11 cellular contexts compared by ENCODE assay signal in the genomic region with DNA sequence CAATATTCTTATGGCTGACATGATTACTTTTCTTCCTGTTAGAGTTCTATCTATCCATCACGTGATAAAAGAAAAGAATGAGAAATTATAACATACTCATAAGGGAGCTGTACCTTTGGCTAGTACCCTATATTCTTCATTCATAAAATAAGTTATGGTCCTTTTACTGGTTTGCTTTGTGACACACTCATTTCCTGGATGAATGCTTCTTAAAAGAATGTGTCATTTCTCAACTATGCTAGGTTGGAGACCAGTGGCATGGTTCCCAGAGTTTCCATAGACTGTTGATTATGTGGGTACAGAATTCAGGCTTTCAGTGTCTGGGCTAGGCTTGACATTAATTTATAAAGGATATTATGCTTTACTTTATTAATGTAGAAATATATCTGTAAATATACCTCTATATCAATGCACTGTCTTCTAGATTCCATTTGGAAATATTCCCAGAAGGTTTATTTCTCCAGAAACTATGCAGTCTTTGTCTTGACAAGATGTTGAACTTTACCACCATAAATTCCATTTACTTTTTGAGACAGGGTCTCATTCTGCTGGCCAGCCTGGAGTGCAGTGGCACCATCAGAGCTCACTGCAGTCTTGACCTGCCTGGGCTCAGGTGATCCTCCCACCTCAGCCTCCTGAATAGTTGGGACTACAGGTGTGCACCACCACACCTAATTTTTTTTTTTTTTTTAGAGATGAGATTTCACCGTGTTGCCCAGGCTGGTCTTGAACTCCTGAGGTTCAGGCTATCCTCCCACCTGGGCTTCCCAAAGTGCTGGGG. TPM values are rescaled to one million over a fixed set of nuclear protein-coding genes. Genes with fewer than 3 reads are reported as not detected.
DNase-seq lines count a peak whose midpoint lies in the region; ATAC-seq, FAIRE-seq and TF ChIP-seq lines count a peak whose summit lies in the region.
"Had no signal": no experiment of that assay in that cellular context is flagged by ENCODE, and none has a peak within 500 bp of the region (broad histone marks: within the 10 kb centered on the region; RNA-seq: fewer than 3 reads in every experiment).

No MANE protein-coding gene starts in this region.

- H3K9me3 Mint-ChIP-seq in natural killer cell treated with Interleukin-12 subunit alpha and Interleukin-12 subunit beta and Interleukin-15 and Interleukin-18, amount 100 ng/mL, for 72 hours = no peaks in the 10 kb centered on the region
- H3K9me3 Mint-ChIP-seq in natural killer cell = no peaks in the 10 kb centered on the region
- H3K9me3 Mint-ChIP-seq: effector memory CD8-positive, alpha-beta T cell had no signal

- in situ Hi-C loops in astrocyte of the cerebellum (cut with HindIII; ENCODE audit: low sequenced_read_pairs) = no loop called here

- H3K4me2 ChIP-seq in keratinocyte (ENCODE audit: control insufficient read depth, extremely low read depth, insufficient read depth, low read depth, low read length) = peak overlapping the region; percentile 32
- H3K4me2 ChIP-seq: BLaER1 treated with 17β-estradiol and CSF1 and Interleukin-3, amounts not matched to agents 10 nM and 100 nM had no signal

- intact Hi-C loops in natural killer cell (cut with micrococcal nuclease) = no loop called here

- no peaks in the 10 kb centered on the region for H3K27me3 Mint-ChIP-seq in natural killer cell treated with Interleukin-12 subunit alpha and Interleukin-12 subunit beta and Interleukin-15 and Interleukin-18, amount 100 ng/mL, for 72 hours
- H3K27me3 Mint-ChIP-seq in natural killer cell (ENCODE audit: low read depth in 2 of 2) = no peaks in the 10 kb centered on the region
- H3K27me3 Mint-ChIP-seq: effector memory CD8-positive, alpha-beta T cell had no signal

- dilution Hi-C loops in keratinocyte (cut with MboI; ENCODE audit: extremely low pct_ligation_motif_present, low sequenced_read_pairs) = no loop called here

- H3K4me3 Mint-ChIP-seq in natural killer cell treated with Interleukin-12 subunit alpha and Interleukin-12 subunit beta and Interleukin-15 and Interleukin-18, amount 100 ng/mL, for 72 hours = peak overlapping the region; percentile 73
- no peak overlapping the region for H3K4me3 Mint-ChIP-seq in natural killer cell
- H3K4me3 Mint-ChIP-seq: effector memory CD8-positive, alpha-beta T cell had no signal

- H3K27me3 ChIP-seq in keratinocyte (ENCODE audit: control insufficient read depth, extremely low read depth, insufficient read depth, low read length) = no peaks in the 10 kb centered on the region
- H3K27me3 ChIP-seq: BLaER1 treated with 17β-estradiol and CSF1 and Interleukin-3, amounts not matched to agents 10 nM and 100 nM had no signal

- H3K36me3 ChIP-seq in keratinocyte (ENCODE audit: control insufficient read depth in 2 of 2, extremely low read depth in 1 of 2, insufficient read depth in 2 of 2, low read length in 2 of 2) = no peaks in the 10 kb centered on the region
- H3K36me3 ChIP-seq: BLaER1 treated with 17β-estradiol and CSF1 and Interleukin-3, amounts not matched to agents 10 nM and 100 nM had no signal

- H3K9ac ChIP-seq in keratinocyte (ENCODE audit: control insufficient read depth, extremely low read depth, insufficient read depth, low read length) = no peak overlapping the region
- H3K9ac ChIP-seq: BLaER1 treated with 17β-estradiol and CSF1 and Interleukin-3, amounts not matched to agents 10 nM and 100 nM had no signal

- peak overlapping the region; percentile 20 for H3K27ac ChIP-seq in keratinocyte (ENCODE audit: control insufficient read depth, insufficient read depth, low read length)
- H3K27ac ChIP-seq: BLaER1 treated with 17β-estradiol and CSF1 and Interleukin-3, amounts not matched to agents 10 nM and 100 nM; HL-60 had no signal

- peaks cover 16% of the 10 kb centered on the region for H3K4me1 ChIP-seq in keratinocyte (ENCODE audit: control insufficient read depth, extremely low read depth, insufficient read depth, low read length)
- H3K4me1 ChIP-seq: BLaER1 treated with 17β-estradiol and CSF1 and Interleukin-3, amounts not matched to agents 10 nM and 100 nM had no signal

- peak in 1 of 2 donors; percentile 57 for ATAC-seq in natural killer cell treated with Interleukin-12 subunit alpha and Interleukin-12 subunit beta and Interleukin-15 and Interleukin-18, amount 100 ng/mL, for 72 hours
- no peak for ATAC-seq in natural killer cell
- ATAC-seq: effector memory CD8-positive, alpha-beta T cell had no signal

- peaks cover 10 to 16% of the 10 kb centered on the region in 2 donors for H3K4me1 Mint-ChIP-seq in natural killer cell treated with Interleukin-12 subunit alpha and Interleukin-12 subunit beta and Interleukin-15 and Interleukin-18, amount 100 ng/mL, for 72 hours (ENCODE audit: low read depth in 2 of 2)
- peaks cover 6% of the 10 kb centered on the region in 2 donors for H3K4me1 Mint-ChIP-seq in natural killer cell

- no peaks in the 10 kb centered on the region for H4K20me1 ChIP-seq in keratinocyte (ENCODE audit: control insufficient read depth, extremely low read depth, insufficient read depth, low read length)
- H4K20me1 ChIP-seq: BLaER1 treated with 17β-estradiol and CSF1 and Interleukin-3, amounts not matched to agents 10 nM and 100 nM had no signal

- no peak overlapping the region for H2AFZ ChIP-seq in keratinocyte (ENCODE audit: control insufficient read depth, low read length)

- FAIRE-seq in keratinocyte (lab: Jason Lieb, UNC) = peak; percentile 86

- H3K36me3 Mint-ChIP-seq in natural killer cell treated with Interleukin-12 subunit alpha and Interleukin-12 subunit beta and Interleukin-15 and Interleukin-18, amount 100 ng/mL, for 72 hours = peaks cover 4% of the 10 kb centered on the region
- H3K36me3 Mint-ChIP-seq in natural killer cell = no peaks in the 10 kb centered on the region

- TF ChIP-seq CTCF in natural killer cell (IDR thresholded peaks at IDR 0.05) = no peak
- TF ChIP-seq CTCF in astrocyte of the cerebellum (IDR thresholded peaks at IDR 0.05; ENCODE audit: low read depth, low read length, missing control alignments) = no peak
- TF ChIP-seq CTCF in keratinocyte (optimal IDR thresholded peaks at IDR 0.05 in 1 of 3, IDR thresholded peaks at IDR 0.05 in 1 of 3, conservative IDR thresholded peaks at IDR 0.05 in 1 of 3; ENCODE audit: extremely low read depth in 1 of 3, insufficient read depth in 2 of 3, low read length in 3 of 3) = no peak

- peak overlapping the region; percentile 30 to 40 for H3K27ac Mint-ChIP-seq in natural killer cell treated with Interleukin-12 subunit alpha and Interleukin-12 subunit beta and Interleukin-15 and Interleukin-18, amount 100 ng/mL, for 72 hours
- H3K27ac Mint-ChIP-seq in natural killer cell = no peak overlapping the region
- H3K27ac Mint-ChIP-seq: effector memory CD8-positive, alpha-beta T cell had no signal

- H3K4me3 ChIP-seq in astrocyte of the cerebellum (ENCODE audit: low read depth, low read length) (no peak overlapping the region), keratinocyte (ENCODE audit: control insufficient read depth in 2 of 3, extremely low read depth in 1 of 3, insufficient read depth in 2 of 3, low read depth in 1 of 3, low read length in 3 of 3) (peak overlapping the region in 1 of 3 experiments; percentile 5)
- H3K4me3 ChIP-seq: BLaER1 treated with 17β-estradiol and CSF1 and Interleukin-3, amounts not matched to agents 10 nM and 100 nM had no signal

- H3K79me2 ChIP-seq in keratinocyte (ENCODE audit: control insufficient read depth, insufficient read depth, low read length) = no peaks in the 10 kb centered on the region

- no peak for DNase-seq in natural killer cell treated with Interleukin-12 subunit alpha and Interleukin-12 subunit beta and Interleukin-15 and Interleukin-18, amount 100 ng/mL, for 72 hours (ENCODE audit: low spot score)
- no peak for DNase-seq in natural killer cell
- DNase-seq in astrocyte of the cerebellum (ENCODE audit: low read depth) = peak; percentile 97
- DNase-seq in keratinocyte (ENCODE audit: low read depth, low spot score) = peak; percentile 25
- DNase-seq in NCI-H1436 (lab: John Stamatoyannopoulos, UW) = no peak
- DNase-seq in stimulated activated CD4-positive, alpha-beta T cell treated with anti-CD3 and anti-CD28 coated beads, Interleukin-1b, Interleukin-23, amount 100 ng/mL, for 48 hours = no peak
- DNase-seq in stimulated activated naive CD4-positive, alpha-beta T cell treated with Interleukin-2 at 50 U/mL for 16 hours (lab: John Stamatoyannopoulos, UW) = no peak
- no peak for DNase-seq in central memory CD4-positive, alpha-beta T cell
- DNase-seq: effector memory CD8-positive, alpha-beta T cell had no signal

- H3K9me1 ChIP-seq in keratinocyte (ENCODE audit: control insufficient read depth, extremely low read depth, insufficient read depth, low read length) = no peaks in the 10 kb centered on the region

- no peaks in the 10 kb centered on the region for H3K9me3 ChIP-seq in keratinocyte (ENCODE audit: control insufficient read depth, low read depth, low read length)
- H3K9me3 ChIP-seq: BLaER1 treated with 17β-estradiol and CSF1 and Interleukin-3, amounts not matched to agents 10 nM and 100 nM had no signal

RNA-seq across cellular contexts. Expression of a gene that starts 23.8 kb away (rescaled TPM):
- 1 to 10 TPM; 5.0 to 9.0 TPM for total RNA-seq in natural killer cell treated with Interleukin-12 subunit alpha and Interleukin-12 subunit beta and Interleukin-15 and Interleukin-18, amount 100 ng/mL, for 72 hours
- 1 to 10 TPM; 3.0 to 4.1 (median 3.0) TPM for total RNA-seq in natural killer cell
- 4.6 to 6.9 TPM (median 5.8 TPM) in 3 replicates for polyA plus RNA-seq in keratinocyte
- polyA plus RNA-seq in keratinocyte (2011; ENCODE audit: low read depth) = 7.6 TPM
- polyA plus RNA-seq in keratinocyte (2011; cell fraction: cytosol; rRNA removed) = 4.0 and 5.5 TPM in 2 replicates
- 6.9 and 7.0 TPM in 2 replicates for polyA plus RNA-seq in keratinocyte (2011; cell fraction: nucleus; rRNA removed)
- polyA plus RNA-seq in keratinocyte (2012; ENCODE audit: low replicate concordance) = 2.9 and 5.3 TPM in 2 replicates
- polyA minus RNA-seq in keratinocyte = 1.0 to 2.1 TPM (median 2.0 TPM) in 3 replicates
- polyA minus RNA-seq in keratinocyte (2011; cell fraction: cytosol; rRNA and poly(A)+ RNA removed) = 3.3 TPM
- polyA minus RNA-seq in keratinocyte (2011; cell fraction: nucleus; rRNA and poly(A)+ RNA removed) = 1.6 and 1.8 TPM in 2 replicates

Comparison
In these comparisons a context has a peak if more than half of its experiments do, and no peak if none do; other contexts are left out.
1. H3K27ac Mint-ChIP-seq: peak in natural killer cell treated with Interleukin-12 subunit alpha and Interleukin-12 subunit beta and Interleukin-15 and Interleukin-18, amount 100 ng/mL, for 72 hours (2 of 2); none in natural killer cell (0 of 2).
2. DNase-seq: peak in astrocyte of the cerebellum (single experiment) and keratinocyte (single experiment); none in natural killer cell treated with Interleukin-12 subunit alpha and Interleukin-12 subunit beta and Interleukin-15 and Interleukin-18, amount 100 ng/mL, for 72 hours (single experiment), natural killer cell (single experiment), NCI-H1436 (single experiment), stimulated activated CD4-positive, alpha-beta T cell treated with anti-CD3 and anti-CD28 coated beads, Interleukin-1b, Interleukin-23, amount 100 ng/mL, for 48 hours (single experiment), stimulated activated naive CD4-positive, alpha-beta T cell treated with Interleukin-2 at 50 U/mL for 16 hours (single experiment) and central memory CD4-positive, alpha-beta T cell (single experiment).